ENCODE assay signal across 21 cellular contexts in genomic region chr18:26521617-26522016, GRCh38.
"Had no signal": no experiment of that assay in that cellular context is flagged by ENCODE, and none has a peak within 500 bp of the region (broad histone marks: within the 10 kb centered on the region; RNA-seq: fewer than 3 reads in every experiment).

No MANE protein-coding gene starts in this region.

- H3K36me3 Mint-ChIP-seq: naive B cell; stimulated activated memory B cell treated with anti-CD40 and anti-IgM and Interleukin-4, amounts not matched to agents 10 μg/mL and 1 μg/mL and 100 μg/mL, for 72 hours had no signal

- DNase-seq: colonic mucosa; effector CD8-positive, alpha-beta T cell; gastrocnemius medialis; glutamatergic neuron; immature natural killer cell; left ventricle myocardium inferior; lower lobe of right lung; mesenchymal stem cell; naive B cell; psoas muscle; retina; spleen; stimulated activated CD4-positive, alpha-beta T cell treated with anti-CD3 and anti-CD28 coated beads, Interleukin-15, amount 100 ng/mL, for 24 hours; stimulated activated CD4-positive, alpha-beta T cell treated with anti-CD3 and anti-CD28 coated beads, Interleukin-1b, Interleukin-23, amount 100 ng/mL, for 48 hours; stimulated activated CD4-positive, alpha-beta T cell treated with anti-CD3 and anti-CD28 coated beads, Interleukin-4, amount 100 ng/mL, for 24 hours; tibial artery; upper lobe of left lung; uterus had no signal

- H3K9me3 Mint-ChIP-seq: immature natural killer cell; naive B cell; stimulated activated memory B cell treated with anti-CD40 and anti-IgM and Interleukin-4, amounts not matched to agents 10 μg/mL and 1 μg/mL and 100 μg/mL, for 72 hours; stimulated activated naive CD8-positive, alpha-beta T cell treated with anti-CD3 and anti-CD28 coated beads, Interleukin-15, Interleukin-2, amounts not matched to agents 100 ng/mL and 50 ng/mL, for 24 hours had no signal

- H3K36me3 ChIP-seq: colonic mucosa, gastrocnemius medialis, left ventricle myocardium inferior, lower lobe of right lung, neutrophil, spleen, tibial artery, upper lobe of left lung, uterus had no signal

- H3K27me3 Mint-ChIP-seq: naive B cell; stimulated activated memory B cell treated with anti-CD40 and anti-IgM and Interleukin-4, amounts not matched to agents 10 μg/mL and 1 μg/mL and 100 μg/mL, for 72 hours; stimulated activated naive CD8-positive, alpha-beta T cell treated with anti-CD3 and anti-CD28 coated beads, Interleukin-15, Interleukin-2, amounts not matched to agents 100 ng/mL and 50 ng/mL, for 24 hours had no signal

- H3K4me1 ChIP-seq: colonic mucosa, lower lobe of right lung, psoas muscle, spleen, uterus had no signal

- H3K27me3 ChIP-seq: colonic mucosa, gastrocnemius medialis, neutrophil, spleen, tibial artery, upper lobe of left lung, uterus had no signal

- H3K4me3 ChIP-seq: colonic mucosa, gastrocnemius medialis, left ventricle myocardium inferior, lower lobe of right lung, psoas muscle, spleen, tibial artery, upper lobe of left lung, uterus had no signal

- H3K4me3 Mint-ChIP-seq: immature natural killer cell; naive B cell; stimulated activated memory B cell treated with anti-CD40 and anti-IgM and Interleukin-4, amounts not matched to agents 10 μg/mL and 1 μg/mL and 100 μg/mL, for 72 hours; stimulated activated naive CD8-positive, alpha-beta T cell treated with anti-CD3 and anti-CD28 coated beads, Interleukin-15, Interleukin-2, amounts not matched to agents 100 ng/mL and 50 ng/mL, for 24 hours had no signal

- H3K27ac Mint-ChIP-seq: immature natural killer cell; naive B cell; stimulated activated memory B cell treated with anti-CD40 and anti-IgM and Interleukin-4, amounts not matched to agents 10 μg/mL and 1 μg/mL and 100 μg/mL, for 72 hours; stimulated activated naive CD8-positive, alpha-beta T cell treated with anti-CD3 and anti-CD28 coated beads, Interleukin-15, Interleukin-2, amounts not matched to agents 100 ng/mL and 50 ng/mL, for 24 hours had no signal

- H3K27ac ChIP-seq: colonic mucosa, gastrocnemius medialis, left ventricle myocardium inferior, lower lobe of right lung, neutrophil, psoas muscle, spleen, tibial artery, upper lobe of left lung, uterus had no signal

- H3K4me1 Mint-ChIP-seq: immature natural killer cell; naive B cell; stimulated activated memory B cell treated with anti-CD40 and anti-IgM and Interleukin-4, amounts not matched to agents 10 μg/mL and 1 μg/mL and 100 μg/mL, for 72 hours had no signal

- H3K9me3 ChIP-seq: colonic mucosa, gastrocnemius medialis, left ventricle myocardium inferior, lower lobe of right lung, neutrophil, psoas muscle, spleen, tibial artery, upper lobe of left lung, uterus had no signal
